1 cellular context compared by ENCODE assay signal in the genomic region with DNA sequence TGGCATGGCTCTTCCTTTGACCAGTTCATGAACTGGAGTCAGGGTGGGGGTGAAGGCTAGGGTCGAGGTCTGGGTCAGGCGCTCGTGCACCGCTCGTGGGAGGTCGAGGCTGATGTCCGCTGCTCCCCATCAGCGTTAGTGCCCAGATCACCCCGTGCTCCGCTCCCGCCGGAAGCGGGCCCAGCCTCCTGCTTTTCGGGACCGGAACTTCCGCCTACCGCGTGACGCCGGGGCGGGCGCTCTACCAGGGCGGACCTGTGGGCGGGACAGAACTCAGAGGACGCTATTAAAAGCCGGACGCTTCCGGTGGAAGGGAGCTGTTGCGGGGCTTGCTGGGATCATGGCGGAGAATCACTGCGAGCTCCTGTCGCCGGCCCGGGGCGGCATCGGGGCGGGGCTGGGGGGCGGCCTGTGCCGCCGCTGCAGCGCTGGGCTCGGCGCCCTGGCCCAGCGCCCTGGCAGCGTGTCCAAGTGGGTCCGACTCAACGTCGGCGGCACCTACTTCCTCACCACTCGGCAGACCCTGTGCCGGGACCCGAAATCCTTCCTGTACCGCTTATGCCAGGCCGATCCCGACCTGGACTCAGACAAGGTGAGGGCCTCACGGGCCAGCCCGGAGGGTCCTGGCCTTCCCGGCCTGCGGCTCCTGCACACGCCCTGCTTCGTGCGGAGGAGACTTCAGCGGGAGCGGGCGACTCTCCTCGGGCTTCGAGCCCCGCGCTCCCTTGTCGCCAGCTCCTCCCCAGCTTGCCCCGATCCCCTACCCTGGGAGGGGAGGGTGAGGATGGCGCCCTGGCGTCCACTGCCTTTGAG.
TF ChIP-seq lines count a peak whose summit lies in the region.

A gene with protein sequence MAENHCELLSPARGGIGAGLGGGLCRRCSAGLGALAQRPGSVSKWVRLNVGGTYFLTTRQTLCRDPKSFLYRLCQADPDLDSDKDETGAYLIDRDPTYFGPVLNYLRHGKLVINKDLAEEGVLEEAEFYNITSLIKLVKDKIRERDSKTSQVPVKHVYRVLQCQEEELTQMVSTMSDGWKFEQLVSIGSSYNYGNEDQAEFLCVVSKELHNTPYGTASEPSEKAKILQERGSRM (plus strand): TSS at position 315 of the 813 bp plus-strand sequence. CDS start 26 bp downstream, at position 341.

TF ChIP-seq in GM12878, 131 proteins besides CTCF, POLR2A, EP300 and RAD21 (continued from another document):
- TF ChIP-seq, protein P1, sequence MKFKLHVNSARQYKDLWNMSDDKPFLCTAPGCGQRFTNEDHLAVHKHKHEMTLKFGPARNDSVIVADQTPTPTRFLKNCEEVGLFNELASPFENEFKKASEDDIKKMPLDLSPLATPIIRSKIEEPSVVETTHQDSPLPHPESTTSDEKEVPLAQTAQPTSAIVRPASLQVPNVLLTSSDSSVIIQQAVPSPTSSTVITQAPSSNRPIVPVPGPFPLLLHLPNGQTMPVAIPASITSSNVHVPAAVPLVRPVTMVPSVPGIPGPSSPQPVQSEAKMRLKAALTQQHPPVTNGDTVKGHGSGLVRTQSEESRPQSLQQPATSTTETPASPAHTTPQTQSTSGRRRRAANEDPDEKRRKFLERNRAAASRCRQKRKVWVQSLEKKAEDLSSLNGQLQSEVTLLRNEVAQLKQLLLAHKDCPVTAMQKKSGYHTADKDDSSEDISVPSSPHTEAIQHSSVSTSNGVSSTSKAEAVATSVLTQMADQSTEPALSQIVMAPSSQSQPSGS (IDR thresholded peaks at IDR 0.05; ENCODE audit: low read length) = no peak
- TF ChIP-seq EZH2 (IDR thresholded peaks at IDR 0.05; ENCODE audit: borderline replicate concordance, control insufficient read depth, low read depth, low read length) = no peak
- TF ChIP-seq RBBP5 (conservative IDR thresholded peaks at IDR 0.05) = no peak
- TF ChIP-seq IKZF1 (conservative IDR thresholded peaks at IDR 0.05) = peak; percentile 92
- TF ChIP-seq, protein P2, sequence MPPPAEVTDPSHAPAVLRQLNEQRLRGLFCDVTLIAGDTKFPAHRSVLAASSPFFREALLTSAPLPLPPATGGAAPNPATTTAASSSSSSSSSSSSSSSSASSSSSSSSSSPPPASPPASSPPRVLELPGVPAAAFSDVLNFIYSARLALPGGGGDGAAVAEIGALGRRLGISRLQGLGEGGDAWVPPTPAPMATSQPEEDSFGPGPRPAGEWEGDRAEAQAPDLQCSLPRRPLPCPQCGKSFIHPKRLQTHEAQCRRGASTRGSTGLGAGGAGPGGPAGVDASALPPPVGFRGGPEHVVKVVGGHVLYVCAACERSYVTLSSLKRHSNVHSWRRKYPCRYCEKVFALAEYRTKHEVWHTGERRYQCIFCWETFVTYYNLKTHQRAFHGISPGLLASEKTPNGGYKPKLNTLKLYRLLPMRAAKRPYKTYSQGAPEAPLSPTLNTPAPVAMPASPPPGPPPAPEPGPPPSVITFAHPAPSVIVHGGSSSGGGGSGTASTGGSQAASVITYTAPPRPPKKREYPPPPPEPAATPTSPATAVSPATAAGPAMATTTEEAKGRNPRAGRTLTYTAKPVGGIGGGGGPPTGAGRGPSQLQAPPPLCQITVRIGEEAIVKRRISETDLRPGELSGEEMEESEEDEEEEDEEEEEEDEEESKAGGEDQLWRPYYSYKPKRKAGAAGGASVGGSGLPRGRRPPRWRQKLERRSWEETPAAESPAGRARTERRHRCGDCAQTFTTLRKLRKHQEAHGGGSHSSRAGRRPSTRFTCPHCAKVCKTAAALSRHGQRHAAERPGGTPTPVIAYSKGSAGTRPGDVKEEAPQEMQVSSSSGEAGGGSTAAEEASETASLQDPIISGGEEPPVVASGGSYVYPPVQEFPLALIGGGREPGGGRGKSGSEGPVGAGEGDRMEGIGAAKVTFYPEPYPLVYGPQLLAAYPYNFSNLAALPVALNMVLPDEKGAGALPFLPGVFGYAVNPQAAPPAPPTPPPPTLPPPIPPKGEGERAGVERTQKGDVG (CRISPR knock-in tag; IDR thresholded peaks at IDR 0.05) = no peak
- TF ChIP-seq CREM (IDR thresholded peaks at IDR 0.05; ENCODE audit: low read depth) = peak; percentile 96
- TF ChIP-seq, protein P3, sequence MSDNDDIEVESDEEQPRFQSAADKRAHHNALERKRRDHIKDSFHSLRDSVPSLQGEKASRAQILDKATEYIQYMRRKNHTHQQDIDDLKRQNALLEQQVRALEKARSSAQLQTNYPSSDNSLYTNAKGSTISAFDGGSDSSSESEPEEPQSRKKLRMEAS (IDR thresholded peaks at IDR 0.05; ENCODE audit: low read depth, low read length) = peak; percentile 95
- TF ChIP-seq TCF12 (IDR thresholded peaks at IDR 0.05; ENCODE audit: low read depth, low read length) = peak; percentile 75
- TF ChIP-seq SREBF2 (IDR thresholded peaks at IDR 0.05; ENCODE audit: low read length) = peak; percentile 78
- TF ChIP-seq PAX8 (IDR thresholded peaks at IDR 0.05) = no peak
- peak; percentile 84; the same call in 1 of the 2 replicates for TF ChIP-seq RAD51 (IDR thresholded peaks at IDR 0.05)
- TF ChIP-seq CEBPZ (IDR thresholded peaks at IDR 0.05; ENCODE audit: low read depth, low read length) = peak; percentile 65; the same call in 1 of the 2 replicates
